In genomic region chr7:48094861-48095293, GRCh38 we compare ENCODE assay signal across 10 cellular contexts. TPM values are rescaled to one million over a fixed set of nuclear protein-coding genes. Genes with fewer than 3 reads are reported as not detected.
DNase-seq lines count a peak whose midpoint lies in the region; ATAC-seq and TF ChIP-seq lines count a peak whose summit lies in the region.
"Had no signal": no experiment of that assay in that cellular context is flagged by ENCODE, and none has a peak within 500 bp of the region (broad histone marks: within the 10 kb centered on the region; RNA-seq: fewer than 3 reads in every experiment).

No MANE protein-coding gene starts in this region.

- H3K36me3 ChIP-seq in osteoblast (ENCODE audit: insufficient read depth, low read length): peaks cover 26% of the 10 kb centered on the region

- DNase-seq in EL (peak; percentile 85), epithelial cell of prostate (ENCODE audit: low read depth, low spot score) (no peak), osteoblast (ENCODE audit: insufficient read length, low spot score, missing footprints) (peak; percentile 69), sciatic nerve (ENCODE audit: low spot score) (no peak)
- DNase-seq: OCI-M1, posterior cingulate gyrus had no signal

- TF ChIP-seq CTCF in osteoblast (IDR thresholded peaks at IDR 0.05; ENCODE audit: extremely low read depth, low read depth, low read length): no peak

- H2AFZ ChIP-seq in osteoblast (ENCODE audit: low read length): no peak overlapping the region

- no peaks in the 10 kb centered on the region for H4K20me1 ChIP-seq in osteoblast (ENCODE audit: insufficient read depth, low read length)

- peak; percentile 82 for ATAC-seq in SK-N-SH treated with all-trans-retinoic acid at 6 μM for 48 hours
- no peak for ATAC-seq in sciatic nerve
- ATAC-seq in HG03442 (IDR thresholded peaks at IDR 0.05; ENCODE audit: unreplicated experiment): no peak
- no peak for ATAC-seq in GM18502 (IDR thresholded peaks at IDR 0.05; ENCODE audit: poor library complexity, unreplicated experiment)

- H3K27ac ChIP-seq in epithelial cell of prostate (peak overlapping the region; percentile 100), osteoblast (ENCODE audit: low read depth, low read length) (peak overlapping the region; percentile 72)

- H3K4me2 ChIP-seq in osteoblast (ENCODE audit: insufficient read depth, low read length): peak overlapping the region; percentile 56

- intact Hi-C loops in sciatic nerve (cut with DNase I): no loop called here

- peaks cover 27% of the 10 kb centered on the region for H3K4me1 ChIP-seq in osteoblast (ENCODE audit: insufficient read depth, low read length)

- H3K27me3 ChIP-seq in osteoblast (ENCODE audit: insufficient read depth, low read length): no peaks in the 10 kb centered on the region

- H3K9me3 ChIP-seq in osteoblast (ENCODE audit: low read depth, low read length): no peaks in the 10 kb centered on the region
- H3K9me3 ChIP-seq: HAP-1 had no signal

- H3K79me2 ChIP-seq in osteoblast (ENCODE audit: insufficient read depth, low read length): peaks cover 33% of the 10 kb centered on the region

- no peak overlapping the region for H3K4me3 ChIP-seq in osteoblast (ENCODE audit: insufficient read depth, low read length)
- H3K4me3 ChIP-seq: HAP-1 had no signal

TF ChIP-seq in SK-N-SH treated with all-trans-retinoic acid at 6 μM for 48 hours, 23 proteins besides CTCF, POLR2A, EP300 and RAD21:
- 0 out of 2 replicates have a peak, but pooled peaks have one; percentile 30 for TF ChIP-seq ISL1 (CRISPR knock-in tag; IDR thresholded peaks at IDR 0.05)
- TF ChIP-seq, protein P1, sequence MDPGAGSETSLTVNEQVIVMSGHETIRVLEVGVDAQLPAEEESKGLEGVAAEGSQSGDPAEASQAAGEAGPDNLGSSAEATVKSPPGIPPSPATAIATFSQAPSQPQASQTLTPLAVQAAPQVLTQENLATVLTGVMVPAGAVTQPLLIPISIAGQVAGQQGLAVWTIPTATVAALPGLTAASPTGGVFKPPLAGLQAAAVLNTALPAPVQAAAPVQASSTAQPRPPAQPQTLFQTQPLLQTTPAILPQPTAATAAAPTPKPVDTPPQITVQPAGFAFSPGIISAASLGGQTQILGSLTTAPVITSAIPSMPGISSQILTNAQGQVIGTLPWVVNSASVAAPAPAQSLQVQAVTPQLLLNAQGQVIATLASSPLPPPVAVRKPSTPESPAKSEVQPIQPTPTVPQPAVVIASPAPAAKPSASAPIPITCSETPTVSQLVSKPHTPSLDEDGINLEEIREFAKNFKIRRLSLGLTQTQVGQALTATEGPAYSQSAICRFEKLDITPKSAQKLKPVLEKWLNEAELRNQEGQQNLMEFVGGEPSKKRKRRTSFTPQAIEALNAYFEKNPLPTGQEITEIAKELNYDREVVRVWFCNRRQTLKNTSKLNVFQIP (CRISPR knock-in tag; IDR thresholded peaks at IDR 0.05; ENCODE audit: borderline replicate concordance, low read depth): no peak
- no peak for TF ChIP-seq TOX (CRISPR knock-in tag; IDR thresholded peaks at IDR 0.05; ENCODE audit: borderline replicate concordance)

RNA-seq across cellular contexts. Expression of gene UPP1, which starts 5.8 kb away (rescaled TPM):
- total RNA-seq in osteoblast: 30.4 and 35.5 TPM in 2 replicates
- 24.3 TPM for total RNA-seq in sciatic nerve

RNA-seq across cellular contexts. Expression of gene C7orf57, which starts 59.5 kb away (rescaled TPM):
- total RNA-seq in osteoblast: under 0.01 TPM in 2 replicates
- total RNA-seq in sciatic nerve: not detected

Comparison
In these comparisons a context has a peak if more than half of its experiments do, and no peak if none do; other contexts are left out.
1. DNase-seq: peak in EL (single experiment) and osteoblast (single experiment); none in epithelial cell of prostate (single experiment) and sciatic nerve (single experiment).